ENCODE assay signal across 6 cellular contexts in the genomic region with DNA sequence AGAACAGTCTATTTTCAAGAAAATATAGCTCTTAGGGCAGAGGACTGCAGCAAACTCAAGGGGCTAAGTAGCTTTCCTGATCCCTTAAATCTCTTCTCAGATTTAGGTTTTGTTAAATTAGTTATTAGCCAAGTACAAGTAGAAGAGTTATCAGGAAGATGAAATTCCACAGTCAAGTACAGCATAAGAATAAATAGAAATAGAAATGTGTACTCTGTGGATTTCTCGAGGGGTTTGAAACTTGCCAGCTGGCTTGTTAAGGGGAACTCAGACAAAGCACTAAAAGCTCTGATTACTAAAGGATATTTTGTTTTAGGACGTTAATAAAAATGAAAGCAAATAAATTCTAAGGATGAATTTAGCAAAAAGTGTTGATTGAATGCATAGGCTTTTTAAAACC.
"Had no signal": no experiment of that assay in that cellular context is flagged by ENCODE, and none has a peak within 500 bp of the region (broad histone marks: within the 10 kb centered on the region; RNA-seq: fewer than 3 reads in every experiment).

No MANE protein-coding gene starts in this region.

- H3K4me3 ChIP-seq: K562 had no signal

- H3K36me3 Mint-ChIP-seq: IgD-negative memory B cell had no signal

- ATAC-seq: HepG2, K562 had no signal

- H3K4me3 Mint-ChIP-seq: IgD-negative memory B cell had no signal

- DNase-seq: IMR-90 had no signal

- H3K27me3 Mint-ChIP-seq: IgD-negative memory B cell had no signal

- H3K27ac ChIP-seq: HL-60 had no signal

- FAIRE-seq: HepG2, HTR-8/SVneo, K562 had no signal

- H3K27ac Mint-ChIP-seq: IgD-negative memory B cell had no signal

- H3K4me1 Mint-ChIP-seq: IgD-negative memory B cell had no signal
